ENCODE assay signal across 27 cellular contexts in the genomic region with DNA sequence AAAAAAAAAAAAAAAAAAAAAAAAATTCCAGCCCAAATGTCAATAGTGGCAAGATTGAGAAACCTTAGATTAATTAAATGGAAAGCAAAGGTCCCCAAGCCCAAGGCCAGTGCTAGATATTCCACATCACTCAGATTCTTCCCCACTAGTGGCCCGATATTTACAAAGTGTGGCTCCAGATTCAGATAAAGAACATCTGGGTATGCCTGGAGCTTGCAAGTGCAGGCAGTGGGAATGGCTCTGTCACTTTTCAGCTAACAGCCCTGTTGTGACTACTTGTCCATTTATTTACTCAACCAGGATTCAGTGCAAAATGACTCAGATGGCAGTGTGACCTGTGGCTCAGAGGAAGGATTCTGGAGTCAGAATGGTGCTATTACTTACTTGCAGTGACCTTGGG. TPM values are rescaled to one million over a fixed set of nuclear protein-coding genes. Genes with fewer than 3 reads are reported as not detected.
"Had no signal": no experiment of that assay in that cellular context is flagged by ENCODE, and none has a peak within 500 bp of the region (broad histone marks: within the 10 kb centered on the region; RNA-seq: fewer than 3 reads in every experiment).

No MANE protein-coding gene starts in this region.

- DNase-seq: activated CD4-positive, alpha-beta T cell treated with anti-CD3 and anti-CD28 coated beads, Interleukin-2, amount 10 ng/mL, durations not matched to agents 7 days and 5 days; activated CD4-positive, CD25-positive, alpha-beta regulatory T cell treated with anti-CD3 and anti-CD28 coated beads, Interleukin-2, amount 50 U/mL, for 72 hours; activated CD8-positive, alpha-beta T cell treated with anti-CD3 and anti-CD28 coated beads for 36 hours; activated gamma-delta T cell treated with Interleukin-2 at 50 U/mL for 16 hours; activated naive CD4-positive, alpha-beta T cell treated with anti-CD3 and anti-CD28 coated beads, Interleukin-2, amount 50 U/mL, for 16 hours; activated T-cell treated with anti-CD3 and anti-CD28 coated beads, Interleukin-2, amount 50 U/mL, for 4 hours; amygdala; endodermal cell; foreskin keratinocyte; heart left ventricle; lower lobe of right lung; mesendoderm; ovary; stimulated activated CD4-positive, alpha-beta T cell treated with anti-CD3 and anti-CD28 coated beads, Interleukin-1b, Interleukin-23, amount 100 ng/mL, for 48 hours; stimulated activated CD4-positive, alpha-beta T cell treated with anti-CD3 and anti-CD28 coated beads, Interleukin-4, amount 100 ng/mL, for 4 hours; stimulated activated CD8-positive, alpha-beta memory T cell treated with anti-CD3 and anti-CD28 coated beads, Interleukin-4, amount 100 ng/mL, for 48 hours; SW 1271; T1000; transverse colon had no signal

- H3K27ac ChIP-seq: foreskin keratinocyte, heart left ventricle, lower lobe of right lung, neutrophil, ovary, transverse colon had no signal

- H3K27me3 ChIP-seq: ovary had no signal

- H3K4me2 ChIP-seq: smooth muscle cell had no signal

- H3K4me3 ChIP-seq: heart left ventricle, lower lobe of right lung, ovary, smooth muscle cell, transverse colon had no signal

- H3K4me1 ChIP-seq: foreskin keratinocyte, heart left ventricle, lower lobe of right lung, transverse colon had no signal

- ATAC-seq: activated CD8-positive, alpha-beta T cell treated with anti-CD3 and anti-CD28 coated beads for 36 hours; activated T-cell treated with anti-CD3 and anti-CD28 coated beads, Interleukin-2, amount 50 U/mL, for 4 hours; activated T-helper 17 cell treated with anti-CD3 and anti-CD28 coated beads, Interleukin-2, amount 50 U/mL, for 72 hours; esophagus mucosa; foreskin keratinocyte; heart left ventricle; lower lobe of right lung; natural killer cell treated with Interleukin-12 subunit alpha and Interleukin-12 subunit beta and Interleukin-15 and Interleukin-18, amount 100 ng/mL, for 72 hours; sciatic nerve; stimulated activated memory B cell treated with anti-CD40 and anti-IgM and Interleukin-4, amounts not matched to agents 10 μg/mL and 1 μg/mL and 100 μg/mL, for 72 hours had no signal

- H3K36me3 ChIP-seq: heart left ventricle, lower lobe of right lung, neutrophil, ovary, transverse colon had no signal

- H3K9me3 ChIP-seq: heart left ventricle, lower lobe of right lung, neutrophil, ovary, transverse colon had no signal

RNA-seq across cellular contexts. Expression of a gene that starts 8.2 kb away (rescaled TPM):
- total RNA-seq: activated CD8-positive, alpha-beta T cell treated with anti-CD3 and anti-CD28 coated beads for 36 hours; activated T-helper 17 cell treated with anti-CD3 and anti-CD28 coated beads, Interleukin-2, amount 50 U/mL, for 72 hours; foreskin keratinocyte; kidney epithelial cell; natural killer cell treated with Interleukin-12 subunit alpha and Interleukin-12 subunit beta and Interleukin-15 and Interleukin-18, amount 100 ng/mL, for 72 hours; smooth muscle cell had no signal
- polyA plus RNA-seq: foreskin keratinocyte, smooth muscle cell had no signal
